Comparison of ENCODE assay signal across 8 cellular contexts in genomic region chr7:4641667-4642467, GRCh38. TPM values are rescaled to one million over a fixed set of nuclear protein-coding genes. Genes with fewer than 3 reads are reported as not detected.
DNase-seq lines count a peak whose midpoint lies in the region; ATAC-seq and TF ChIP-seq lines count a peak whose summit lies in the region.

No MANE protein-coding gene starts in this region.

- peak overlapping the region; percentile 70 for H3K9ac ChIP-seq in mucosa of stomach (ENCODE audit: low read length)

- peak; percentile 16 for TF ChIP-seq CTCF in epithelial cell of esophagus (IDR thresholded peaks at IDR 0.05; ENCODE audit: insufficient read depth, low read depth, low read length, missing control alignments)

- ATAC-seq in GM21360 (IDR thresholded peaks at IDR 0.05; ENCODE audit: unreplicated experiment): peak; percentile 73

- H3K4me1 ChIP-seq in mucosa of stomach (ENCODE audit: control insufficient read depth, insufficient read depth, low read length): peaks cover 3% of the 10 kb centered on the region

- H3K9me3 ChIP-seq in mucosa of stomach (ENCODE audit: control insufficient read depth, low read length): no peaks in the 10 kb centered on the region

- no peaks in the 10 kb centered on the region for H3K36me3 ChIP-seq in mucosa of stomach (ENCODE audit: control insufficient read depth, insufficient read depth, low read length)

- DNase-seq in D341Med (ENCODE audit: low spot score) (peak; percentile 99), HT-29 (ENCODE audit: low spot score) (peak; percentile 97), NOMO-1 treated with dmso at 0.1 percent for 144 hours (lab: John Stamatoyannopoulos, UW; ENCODE audit: unreplicated experiment) (peak; percentile 87), epithelial cell of esophagus (ENCODE audit: low read depth) (peak; percentile 93)
- DNase-seq in activated CD8-positive, alpha-beta memory T cell treated with anti-CD3 and anti-CD28 coated beads, Interleukin-2, amount 50 U/mL, for 48 hours: peak; percentile 98
- peak; percentile 89 to 92 for DNase-seq in stimulated activated CD8-positive, alpha-beta memory T cell treated with anti-CD3 and anti-CD28 coated beads, Interleukin-7, amount 100 ng/mL, for 1 hour (ENCODE audit: low read depth in 2 of 2)

- peak overlapping the region; percentile 89 for H3K4me3 ChIP-seq in epithelial cell of esophagus (ENCODE audit: low read length)
- H3K4me3 ChIP-seq in mucosa of stomach (ENCODE audit: low read length): peak overlapping the region; percentile 3

- no peaks in the 10 kb centered on the region for H3K27me3 ChIP-seq in mucosa of stomach (ENCODE audit: control insufficient read depth, insufficient read depth, low read length)

RNA-seq across cellular contexts. Expression of gene FOXK1, which starts 40.2 kb away (rescaled TPM):
- 40.7 and 63.4 TPM in 2 replicates for total RNA-seq in HT-29 (2014; rRNA removed; shearing (Covaris generic))

Comparison
In these comparisons a context has a peak if more than half of its experiments do, and no peak if none do; other contexts are left out.
1. Peak in every context shown above with its lines: DNase-seq, ATAC-seq and H3K4me3 ChIP-seq.